In the genomic region with DNA sequence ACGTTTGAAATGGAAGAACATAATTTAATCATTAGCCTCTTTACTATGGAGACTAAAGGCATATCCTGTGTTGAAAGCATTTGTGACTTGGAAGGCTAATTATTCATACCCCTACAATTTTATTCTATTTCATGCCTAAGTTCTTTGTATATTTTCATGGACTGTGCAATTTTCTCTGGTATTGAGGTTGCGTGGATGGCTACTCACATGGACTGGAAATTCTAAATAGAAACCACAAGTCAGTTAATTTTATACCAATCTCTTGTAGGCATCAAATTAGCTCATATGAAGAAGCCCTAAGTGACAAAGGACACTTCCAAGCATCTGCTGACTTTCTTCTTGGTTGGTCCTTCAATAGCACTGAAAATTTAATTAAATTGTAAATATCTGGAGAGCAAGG, we compare ENCODE assay signal across 21 cellular contexts.
"Had no signal": no experiment of that assay in that cellular context is flagged by ENCODE, and none has a peak within 500 bp of the region (broad histone marks: within the 10 kb centered on the region; RNA-seq: fewer than 3 reads in every experiment).

No MANE protein-coding gene starts in this region.

- DNase-seq: cortex of kidney; effector CD4-positive, alpha-beta T cell; foreskin fibroblast; gastrocnemius medialis; heart left ventricle; kidney; left ventricle myocardium superior; lower lobe of right lung; natural killer cell; occipital lobe; ovary; right lobe of liver; small intestine; stimulated activated CD4-positive, alpha-beta T cell treated with anti-CD3 and anti-CD28 coated beads, Interleukin-15, amount 100 ng/mL, for 24 hours; stimulated activated CD4-positive, alpha-beta T cell treated with anti-CD3 and anti-CD28 coated beads, Interleukin-2, amount 100 ng/mL, for 48 hours; stimulated activated naive B cell treated with anti-CD40 and anti-IgM and Interleukin-4, amounts not matched to agents 10 μg/mL and 1 μg/mL and 100 μg/mL, for 72 hours; upper lobe of left lung had no signal

- ATAC-seq: esophagus mucosa; gastrocnemius medialis; heart left ventricle; left ventricle myocardium superior; lower lobe of right lung; natural killer cell; right lobe of liver; stimulated activated naive B cell treated with anti-CD40 and anti-IgM and Interleukin-4, amounts not matched to agents 10 μg/mL and 1 μg/mL and 100 μg/mL, for 72 hours had no signal

- H3K4me1 ChIP-seq: gastrocnemius medialis, heart left ventricle, lower lobe of right lung, right lobe of liver, tibial nerve, upper lobe of left lung had no signal

- H3K27me3 ChIP-seq: gastrocnemius medialis, heart left ventricle, hepatocyte, ovary, right lobe of liver, tibial nerve, upper lobe of left lung had no signal

- H3K9me3 ChIP-seq: gastrocnemius medialis, heart left ventricle, lower lobe of right lung, ovary, right lobe of liver, thoracic aorta, tibial nerve, upper lobe of left lung had no signal

- H3K27ac ChIP-seq: gastrocnemius medialis, heart left ventricle, hepatocyte, lower lobe of right lung, ovary, right lobe of liver, thoracic aorta, tibial nerve, upper lobe of left lung had no signal

- H3K4me3 ChIP-seq: gastrocnemius medialis, heart left ventricle, hepatocyte, lower lobe of right lung, ovary, right lobe of liver, thoracic aorta, tibial nerve, upper lobe of left lung had no signal

- H3K36me3 ChIP-seq: gastrocnemius medialis, heart left ventricle, lower lobe of right lung, ovary, right lobe of liver, thoracic aorta, tibial nerve, upper lobe of left lung had no signal
